In genomic region chr2:29112379-29112778, GRCh38 we compare ENCODE assay signal across 33 cellular contexts. TPM values are rescaled to one million over a fixed set of nuclear protein-coding genes. Genes with fewer than 3 reads are reported as not detected.
"Had no signal": no experiment of that assay in that cellular context is flagged by ENCODE, and none has a peak within 500 bp of the region (broad histone marks: within the 10 kb centered on the region; RNA-seq: fewer than 3 reads in every experiment).

No MANE protein-coding gene starts in this region.

- H3K27me3 ChIP-seq: gastroesophageal sphincter, hepatocyte, ovary, sigmoid colon, suprapubic skin, tibial artery had no signal

- H3K36me3 ChIP-seq: gastroesophageal sphincter, left ventricle myocardium inferior, neutrophil, ovary, prostate gland, sigmoid colon, suprapubic skin, tibial artery had no signal

- H3K36me3 Mint-ChIP-seq: naive B cell had no signal

- H3K9me3 Mint-ChIP-seq: activated CD4-positive, alpha-beta memory T cell treated with anti-CD3 and anti-CD28 coated beads, Interleukin-2, amount 10 ng/mL, durations not matched to agents 7 days and 5 days; activated CD4-positive, alpha-beta T cell treated with anti-CD3 and anti-CD28 coated beads, Interleukin-2, amount 10 ng/mL, durations not matched to agents 7 days and 5 days; activated T-cell treated with anti-CD3 and anti-CD28 coated beads, Interleukin-2, amount 50 U/mL, for 24 hours; central memory CD8-positive, alpha-beta T cell; naive B cell; nephron progenitor cell; T-helper 1 cell treated with Interleukin-12 subunit alpha and Interleukin-12 subunit beta and Interleukin-4 antibody, amounts not matched to agents 30 μg/mL and 1 μg/mL, for 36 hours had no signal

- H3K4me2 ChIP-seq: hepatocyte had no signal

- DNase-seq: activated CD4-positive, alpha-beta memory T cell treated with anti-CD3 and anti-CD28 coated beads, Interleukin-2, amount 10 ng/mL, durations not matched to agents 7 days and 5 days; activated CD4-positive, alpha-beta T cell treated with anti-CD3 and anti-CD28 coated beads, Interleukin-2, amount 10 ng/mL, durations not matched to agents 7 days and 5 days; activated CD4-positive, CD25-positive, alpha-beta regulatory T cell treated with anti-CD3 and anti-CD28 coated beads, Interleukin-2, amount 50 U/mL, for 72 hours; activated CD8-positive, alpha-beta memory T cell treated with anti-CD3 and anti-CD28 coated beads, Interleukin-2, amount 50 U/mL, for 48 hours; activated gamma-delta T cell; activated naive CD4-positive, alpha-beta T cell treated with anti-CD3 and anti-CD28 coated beads, Interleukin-2, amount 50 U/mL, for 16 hours; activated T-cell treated with anti-CD3 and anti-CD28 coated beads, Interleukin-2, amount 50 U/mL, for 24 hours; amniotic stem cell; effector memory CD4-positive, alpha-beta T cell; erythroblast; islet precursor cell; left ventricle myocardium inferior; naive B cell; nephron progenitor cell; ovary; sigmoid colon; small intestine; stimulated activated CD4-positive, alpha-beta T cell treated with anti-CD3 and anti-CD28 coated beads, Interleukin-2, amount 100 ng/mL, for 24 hours; stimulated activated naive CD4-positive, alpha-beta T cell; T-helper 9 cell; tibial artery had no signal

- H3K9me3 ChIP-seq: gastroesophageal sphincter, left ventricle myocardium inferior, neutrophil, ovary, prostate gland, sigmoid colon, suprapubic skin, tibial artery had no signal

- H3K27ac ChIP-seq: gastroesophageal sphincter, hepatocyte, left ventricle myocardium inferior, neutrophil, ovary, prostate gland, sigmoid colon, suprapubic skin, tibial artery had no signal

- ATAC-seq: gastroesophageal sphincter had no signal

- H3K4me1 ChIP-seq: prostate gland had no signal

- H3K27me3 Mint-ChIP-seq: activated T-cell treated with anti-CD3 and anti-CD28 coated beads, Interleukin-2, amount 50 U/mL, for 24 hours had no signal

- H3K27ac Mint-ChIP-seq: activated CD4-positive, alpha-beta memory T cell treated with anti-CD3 and anti-CD28 coated beads, Interleukin-2, amount 10 ng/mL, durations not matched to agents 7 days and 5 days; activated CD4-positive, alpha-beta T cell treated with anti-CD3 and anti-CD28 coated beads, Interleukin-2, amount 10 ng/mL, durations not matched to agents 7 days and 5 days; activated T-cell treated with anti-CD3 and anti-CD28 coated beads, Interleukin-2, amount 50 U/mL, for 24 hours; naive B cell; nephron progenitor cell; T-helper 1 cell treated with Interleukin-12 subunit alpha and Interleukin-12 subunit beta and Interleukin-4 antibody, amounts not matched to agents 30 μg/mL and 1 μg/mL, for 36 hours had no signal

- H3K4me3 Mint-ChIP-seq: activated CD4-positive, alpha-beta memory T cell treated with anti-CD3 and anti-CD28 coated beads, Interleukin-2, amount 10 ng/mL, durations not matched to agents 7 days and 5 days; activated CD4-positive, alpha-beta T cell treated with anti-CD3 and anti-CD28 coated beads, Interleukin-2, amount 10 ng/mL, durations not matched to agents 7 days and 5 days; activated T-cell treated with anti-CD3 and anti-CD28 coated beads, Interleukin-2, amount 50 U/mL, for 24 hours; central memory CD8-positive, alpha-beta T cell; nephron progenitor cell; T-helper 1 cell treated with Interleukin-12 subunit alpha and Interleukin-12 subunit beta and Interleukin-4 antibody, amounts not matched to agents 30 μg/mL and 1 μg/mL, for 36 hours had no signal

- H2AFZ ChIP-seq: hepatocyte had no signal

- H3K4me3 ChIP-seq: gastroesophageal sphincter, hepatocyte, left ventricle myocardium inferior, lung, ovary, prostate gland, sigmoid colon, suprapubic skin, tibial artery had no signal

RNA-seq across cellular contexts. Expression of gene PCARE, which starts 38.1 kb away (rescaled TPM):
- total RNA-seq: activated CD4-positive, alpha-beta memory T cell treated with anti-CD3 and anti-CD28 coated beads, Interleukin-2, amount 10 ng/mL, durations not matched to agents 7 days and 5 days; activated CD4-positive, alpha-beta T cell treated with anti-CD3 and anti-CD28 coated beads, Interleukin-2, amount 10 ng/mL, durations not matched to agents 7 days and 5 days; bronchial epithelial cell; dermis microvascular lymphatic vessel endothelial cell; mucosa of gallbladder; prostate gland; ureter had no signal
- polyA plus RNA-seq: hepatocyte, sigmoid colon, small intestine had no signal
